22 cellular contexts compared by ENCODE assay signal in genomic region chr1:171867231-171867630, GRCh38.
"Had no signal": no experiment of that assay in that cellular context is flagged by ENCODE, and none has a peak within 500 bp of the region (broad histone marks: within the 10 kb centered on the region; RNA-seq: fewer than 3 reads in every experiment).

No MANE protein-coding gene starts in this region.

- H3K27me3 Mint-ChIP-seq: dendritic cell treated with granulocyte-macrophage colony-stimulating factor and Interleukin-4, amounts not matched to agents 40 ng/mL and 50 ng/mL, for 4 days had no signal

- H3K4me1 Mint-ChIP-seq: naive B cell had no signal

- H3K36me3 ChIP-seq: colonic mucosa, esophagus squamous epithelium, gastrocnemius medialis, heart left ventricle, left lung, lower lobe of right lung had no signal

- H3K79me2 ChIP-seq: hepatocyte had no signal

- H3K27ac ChIP-seq: colonic mucosa, epithelial cell of prostate, esophagus squamous epithelium, gastrocnemius medialis, heart left ventricle, hepatocyte, left lung, lower lobe of right lung had no signal

- H3K9me3 Mint-ChIP-seq: dendritic cell treated with granulocyte-macrophage colony-stimulating factor and Interleukin-4, amounts not matched to agents 40 ng/mL and 50 ng/mL, for 4 days; effector memory CD8-positive, alpha-beta T cell; endodermal cell; naive B cell; naive thymus-derived CD8-positive, alpha-beta T cell had no signal

- H3K27me3 ChIP-seq: colonic mucosa, esophagus squamous epithelium, gastrocnemius medialis, heart left ventricle, left lung had no signal

- H3K36me3 Mint-ChIP-seq: naive B cell; naive thymus-derived CD8-positive, alpha-beta T cell had no signal

- H3K27ac Mint-ChIP-seq: dendritic cell treated with granulocyte-macrophage colony-stimulating factor and Interleukin-4, amounts not matched to agents 40 ng/mL and 50 ng/mL, for 4 days; effector memory CD8-positive, alpha-beta T cell; endodermal cell; naive thymus-derived CD8-positive, alpha-beta T cell had no signal

- H3K4me1 ChIP-seq: colonic mucosa, esophagus squamous epithelium, gastrocnemius medialis had no signal

- H2AFZ ChIP-seq: hepatocyte had no signal

- DNase-seq: colonic mucosa; cortex of kidney; effector CD8-positive, alpha-beta T cell; effector memory CD8-positive, alpha-beta T cell; endodermal cell; erythroblast; esophagus squamous epithelium; foreskin fibroblast; foreskin melanocyte; gastrocnemius medialis; heart left ventricle; left cardiac atrium; left lung; left ventricle myocardium superior; lower lobe of right lung; mesendoderm; mucosa of descending colon; naive B cell; naive thymus-derived CD8-positive, alpha-beta T cell had no signal

- H3K4me2 ChIP-seq: hepatocyte had no signal

- H3K4me3 Mint-ChIP-seq: dendritic cell treated with granulocyte-macrophage colony-stimulating factor and Interleukin-4, amounts not matched to agents 40 ng/mL and 50 ng/mL, for 4 days; effector memory CD8-positive, alpha-beta T cell; endodermal cell; naive B cell; naive thymus-derived CD8-positive, alpha-beta T cell had no signal

- H3K4me3 ChIP-seq: colonic mucosa, esophagus squamous epithelium, gastrocnemius medialis, heart left ventricle, hepatocyte, left lung, lower lobe of right lung, mucosa of descending colon had no signal
